In the genomic region with DNA sequence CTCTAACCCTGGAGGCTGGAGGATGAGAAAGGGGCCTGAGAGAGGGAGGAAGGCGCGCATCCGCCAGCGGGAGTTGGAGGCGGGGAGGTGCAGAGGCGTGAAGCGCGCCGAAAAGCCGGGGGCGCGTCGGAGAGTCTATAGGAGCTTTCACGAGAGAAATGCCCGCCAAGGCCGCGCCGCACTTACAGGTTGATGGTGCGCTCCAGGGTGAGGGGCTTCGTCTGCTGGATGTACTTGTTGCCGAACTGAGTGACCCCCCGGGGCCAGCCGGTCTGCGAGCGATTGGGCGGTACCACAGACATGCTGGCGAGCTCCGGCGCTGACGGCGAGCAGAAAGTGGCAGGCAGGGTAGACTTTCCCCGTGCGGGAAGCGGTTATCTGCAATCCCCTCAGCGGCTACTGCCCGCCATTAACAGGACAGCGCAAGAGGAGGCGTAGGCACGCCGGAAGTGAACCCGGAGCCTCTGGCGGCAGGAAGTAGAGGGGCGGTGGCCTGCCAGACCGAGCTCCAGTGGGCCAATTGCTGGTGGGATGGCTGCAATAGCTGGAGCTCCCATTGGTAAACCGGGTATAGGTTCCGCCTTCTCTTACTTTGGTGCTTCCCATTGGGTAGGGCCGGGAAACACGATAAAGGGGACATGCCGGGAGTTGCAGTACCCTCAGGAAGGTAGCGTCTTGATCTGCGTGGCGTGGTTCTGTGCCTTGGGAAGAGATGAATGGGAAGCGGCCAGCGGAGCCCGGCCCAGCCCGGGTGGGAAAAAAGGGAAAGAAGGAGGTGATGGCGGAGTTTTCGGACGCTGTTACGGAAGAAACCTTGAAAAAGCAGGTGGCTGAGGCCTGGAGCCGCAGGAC, we compare ENCODE assay signal across 1 cellular context.
TF ChIP-seq lines count a peak whose summit lies in the region.

A gene (minus strand): TSS at position 432 of the 852 bp plus-strand sequence. CDS start 130 bp downstream, at position 302.
A gene (plus strand): TSS at position 654 of the 852 bp plus-strand sequence. CDS start 59 bp downstream, at position 713.

TF ChIP-seq in HepG2, 621 proteins besides CTCF, POLR2A, EP300 and RAD21 (continued from another document and continues in another):
- no peak for TF ChIP-seq MAZ (IDR thresholded peaks at IDR 0.05; ENCODE audit: borderline replicate concordance, low read depth, low read length)
- peak; percentile 79 for TF ChIP-seq MAZ (CRISPR knock-in tag; IDR thresholded peaks at IDR 0.05; ENCODE audit: low read depth)
- TF ChIP-seq, protein P1, sequence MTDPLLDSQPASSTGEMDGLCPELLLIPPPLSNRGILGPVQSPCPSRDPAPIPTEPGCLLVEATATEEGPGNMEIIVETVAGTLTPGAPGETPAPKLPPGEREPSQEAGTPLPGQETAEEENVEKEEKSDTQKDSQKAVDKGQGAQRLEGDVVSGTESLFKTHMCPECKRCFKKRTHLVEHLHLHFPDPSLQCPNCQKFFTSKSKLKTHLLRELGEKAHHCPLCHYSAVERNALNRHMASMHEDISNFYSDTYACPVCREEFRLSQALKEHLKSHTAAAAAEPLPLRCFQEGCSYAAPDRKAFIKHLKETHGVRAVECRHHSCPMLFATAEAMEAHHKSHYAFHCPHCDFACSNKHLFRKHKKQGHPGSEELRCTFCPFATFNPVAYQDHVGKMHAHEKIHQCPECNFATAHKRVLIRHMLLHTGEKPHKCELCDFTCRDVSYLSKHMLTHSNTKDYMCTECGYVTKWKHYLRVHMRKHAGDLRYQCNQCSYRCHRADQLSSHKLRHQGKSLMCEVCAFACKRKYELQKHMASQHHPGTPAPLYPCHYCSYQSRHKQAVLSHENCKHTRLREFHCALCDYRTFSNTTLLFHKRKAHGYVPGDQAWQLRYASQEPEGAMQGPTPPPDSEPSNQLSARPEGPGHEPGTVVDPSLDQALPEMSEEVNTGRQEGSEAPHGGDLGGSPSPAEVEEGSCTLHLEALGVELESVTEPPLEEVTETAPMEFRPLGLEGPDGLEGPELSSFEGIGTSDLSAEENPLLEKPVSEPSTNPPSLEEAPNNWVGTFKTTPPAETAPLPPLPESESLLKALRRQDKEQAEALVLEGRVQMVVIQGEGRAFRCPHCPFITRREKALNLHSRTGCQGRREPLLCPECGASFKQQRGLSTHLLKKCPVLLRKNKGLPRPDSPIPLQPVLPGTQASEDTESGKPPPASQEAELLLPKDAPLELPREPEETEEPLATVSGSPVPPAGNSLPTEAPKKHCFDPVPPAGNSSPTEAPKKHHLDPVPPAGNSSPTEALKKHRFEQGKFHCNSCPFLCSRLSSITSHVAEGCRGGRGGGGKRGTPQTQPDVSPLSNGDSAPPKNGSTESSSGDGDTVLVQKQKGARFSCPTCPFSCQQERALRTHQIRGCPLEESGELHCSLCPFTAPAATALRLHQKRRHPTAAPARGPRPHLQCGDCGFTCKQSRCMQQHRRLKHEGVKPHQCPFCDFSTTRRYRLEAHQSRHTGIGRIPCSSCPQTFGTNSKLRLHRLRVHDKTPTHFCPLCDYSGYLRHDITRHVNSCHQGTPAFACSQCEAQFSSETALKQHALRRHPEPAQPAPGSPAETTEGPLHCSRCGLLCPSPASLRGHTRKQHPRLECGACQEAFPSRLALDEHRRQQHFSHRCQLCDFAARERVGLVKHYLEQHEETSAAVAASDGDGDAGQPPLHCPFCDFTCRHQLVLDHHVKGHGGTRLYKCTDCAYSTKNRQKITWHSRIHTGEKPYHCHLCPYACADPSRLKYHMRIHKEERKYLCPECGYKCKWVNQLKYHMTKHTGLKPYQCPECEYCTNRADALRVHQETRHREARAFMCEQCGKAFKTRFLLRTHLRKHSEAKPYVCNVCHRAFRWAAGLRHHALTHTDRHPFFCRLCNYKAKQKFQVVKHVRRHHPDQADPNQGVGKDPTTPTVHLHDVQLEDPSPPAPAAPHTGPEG (CRISPR knock-in tag; IDR thresholded peaks at IDR 0.05): peak; percentile 60; the same call in 1 of the 2 replicates
- no peak; the same call in none of the 2 replicates for TF ChIP-seq ZNF790 (CRISPR knock-in tag; IDR thresholded peaks at IDR 0.05; ENCODE audit: borderline replicate concordance)
- TF ChIP-seq ZNF766 (CRISPR knock-in tag; IDR thresholded peaks at IDR 0.05; ENCODE audit: borderline replicate concordance): peak; percentile 77; the same call in 1 of the 2 replicates
- TF ChIP-seq, protein P2, sequence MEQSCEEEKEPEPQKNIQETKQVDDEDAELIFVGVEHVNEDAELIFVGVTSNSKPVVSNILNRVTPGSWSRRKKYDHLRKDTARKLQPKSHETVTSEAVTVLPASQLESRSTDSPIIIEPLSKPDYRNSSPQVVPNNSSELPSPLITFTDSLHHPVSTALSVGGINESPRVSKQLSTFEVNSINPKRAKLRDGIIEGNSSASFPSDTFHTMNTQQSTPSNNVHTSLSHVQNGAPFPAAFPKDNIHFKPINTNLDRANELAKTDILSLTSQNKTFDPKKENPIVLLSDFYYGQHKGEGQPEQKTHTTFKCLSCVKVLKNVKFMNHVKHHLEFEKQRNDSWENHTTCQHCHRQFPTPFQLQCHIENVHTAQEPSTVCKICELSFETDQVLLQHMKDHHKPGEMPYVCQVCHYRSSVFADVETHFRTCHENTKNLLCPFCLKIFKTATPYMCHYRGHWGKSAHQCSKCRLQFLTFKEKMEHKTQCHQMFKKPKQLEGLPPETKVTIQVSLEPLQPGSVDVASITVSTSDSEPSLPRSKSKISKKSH (CRISPR knock-in tag; IDR thresholded peaks at IDR 0.05; ENCODE audit: borderline replicate concordance): no peak
- TF ChIP-seq ZBTB1 (CRISPR knock-in tag; IDR thresholded peaks at IDR 0.05; ENCODE audit: borderline replicate concordance): 0 out of 2 replicates have a peak, but pooled peaks have one; percentile 66
- peak; percentile 66 for TF ChIP-seq ZNF350 (CRISPR knock-in tag; IDR thresholded peaks at IDR 0.05; ENCODE audit: borderline replicate concordance, low read depth)
- TF ChIP-seq, protein P3, sequence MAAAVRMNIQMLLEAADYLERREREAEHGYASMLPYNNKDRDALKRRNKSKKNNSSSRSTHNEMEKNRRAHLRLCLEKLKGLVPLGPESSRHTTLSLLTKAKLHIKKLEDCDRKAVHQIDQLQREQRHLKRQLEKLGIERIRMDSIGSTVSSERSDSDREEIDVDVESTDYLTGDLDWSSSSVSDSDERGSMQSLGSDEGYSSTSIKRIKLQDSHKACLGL (CRISPR knock-in tag; IDR thresholded peaks at IDR 0.05): peak; percentile 83; the same call in 1 of the 2 replicates
- no peak for TF ChIP-seq PTBP1 (IDR thresholded peaks at IDR 0.05; ENCODE audit: low read depth, low read length, poor library complexity, severe bottlenecking)
- TF ChIP-seq POLR2AphosphoS2 (IDR thresholded peaks at IDR 0.05; ENCODE audit: low read depth, low read length): peak; percentile 91
- TF ChIP-seq, protein P4, sequence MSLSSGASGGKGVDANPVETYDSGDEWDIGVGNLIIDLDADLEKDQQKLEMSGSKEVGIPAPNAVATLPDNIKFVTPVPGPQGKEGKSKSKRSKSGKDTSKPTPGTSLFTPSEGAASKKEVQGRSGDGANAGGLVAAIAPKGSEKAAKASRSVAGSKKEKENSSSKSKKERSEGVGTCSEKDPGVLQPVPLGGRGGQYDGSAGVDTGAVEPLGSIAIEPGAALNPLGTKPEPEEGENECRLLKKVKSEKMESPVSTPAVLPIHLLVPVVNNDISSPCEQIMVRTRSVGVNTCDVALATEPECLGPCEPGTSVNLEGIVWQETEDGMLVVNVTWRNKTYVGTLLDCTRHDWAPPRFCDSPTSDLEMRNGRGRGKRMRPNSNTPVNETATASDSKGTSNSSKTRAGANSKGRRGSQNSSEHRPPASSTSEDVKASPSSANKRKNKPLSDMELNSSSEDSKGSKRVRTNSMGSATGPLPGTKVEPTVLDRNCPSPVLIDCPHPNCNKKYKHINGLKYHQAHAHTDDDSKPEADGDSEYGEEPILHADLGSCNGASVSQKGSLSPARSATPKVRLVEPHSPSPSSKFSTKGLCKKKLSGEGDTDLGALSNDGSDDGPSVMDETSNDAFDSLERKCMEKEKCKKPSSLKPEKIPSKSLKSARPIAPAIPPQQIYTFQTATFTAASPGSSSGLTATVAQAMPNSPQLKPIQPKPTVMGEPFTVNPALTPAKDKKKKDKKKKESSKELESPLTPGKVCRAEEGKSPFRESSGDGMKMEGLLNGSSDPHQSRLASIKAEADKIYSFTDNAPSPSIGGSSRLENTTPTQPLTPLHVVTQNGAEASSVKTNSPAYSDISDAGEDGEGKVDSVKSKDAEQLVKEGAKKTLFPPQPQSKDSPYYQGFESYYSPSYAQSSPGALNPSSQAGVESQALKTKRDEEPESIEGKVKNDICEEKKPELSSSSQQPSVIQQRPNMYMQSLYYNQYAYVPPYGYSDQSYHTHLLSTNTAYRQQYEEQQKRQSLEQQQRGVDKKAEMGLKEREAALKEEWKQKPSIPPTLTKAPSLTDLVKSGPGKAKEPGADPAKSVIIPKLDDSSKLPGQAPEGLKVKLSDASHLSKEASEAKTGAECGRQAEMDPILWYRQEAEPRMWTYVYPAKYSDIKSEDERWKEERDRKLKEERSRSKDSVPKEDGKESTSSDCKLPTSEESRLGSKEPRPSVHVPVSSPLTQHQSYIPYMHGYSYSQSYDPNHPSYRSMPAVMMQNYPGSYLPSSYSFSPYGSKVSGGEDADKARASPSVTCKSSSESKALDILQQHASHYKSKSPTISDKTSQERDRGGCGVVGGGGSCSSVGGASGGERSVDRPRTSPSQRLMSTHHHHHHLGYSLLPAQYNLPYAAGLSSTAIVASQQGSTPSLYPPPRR (CRISPR knock-in tag; IDR thresholded peaks at IDR 0.05; ENCODE audit: borderline replicate concordance): 0 out of 2 replicates have a peak, but pooled peaks have one; percentile 32
- TF ChIP-seq, protein P5, sequence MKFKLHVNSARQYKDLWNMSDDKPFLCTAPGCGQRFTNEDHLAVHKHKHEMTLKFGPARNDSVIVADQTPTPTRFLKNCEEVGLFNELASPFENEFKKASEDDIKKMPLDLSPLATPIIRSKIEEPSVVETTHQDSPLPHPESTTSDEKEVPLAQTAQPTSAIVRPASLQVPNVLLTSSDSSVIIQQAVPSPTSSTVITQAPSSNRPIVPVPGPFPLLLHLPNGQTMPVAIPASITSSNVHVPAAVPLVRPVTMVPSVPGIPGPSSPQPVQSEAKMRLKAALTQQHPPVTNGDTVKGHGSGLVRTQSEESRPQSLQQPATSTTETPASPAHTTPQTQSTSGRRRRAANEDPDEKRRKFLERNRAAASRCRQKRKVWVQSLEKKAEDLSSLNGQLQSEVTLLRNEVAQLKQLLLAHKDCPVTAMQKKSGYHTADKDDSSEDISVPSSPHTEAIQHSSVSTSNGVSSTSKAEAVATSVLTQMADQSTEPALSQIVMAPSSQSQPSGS (CRISPR knock-in tag; IDR thresholded peaks at IDR 0.05): peak; percentile 61; the same call in 1 of the 2 replicates
- no peak for TF ChIP-seq HOXA9 (CRISPR knock-in tag; IDR thresholded peaks at IDR 0.05; ENCODE audit: borderline replicate concordance)
- TF ChIP-seq STAG1 (CRISPR knock-in tag; IDR thresholded peaks at IDR 0.05): no peak
- TF ChIP-seq ETV6 (CRISPR knock-in tag; conservative IDR thresholded peaks at IDR 0.05): no peak; the same call in 1 of the 2 replicates
- TF ChIP-seq, protein P6, sequence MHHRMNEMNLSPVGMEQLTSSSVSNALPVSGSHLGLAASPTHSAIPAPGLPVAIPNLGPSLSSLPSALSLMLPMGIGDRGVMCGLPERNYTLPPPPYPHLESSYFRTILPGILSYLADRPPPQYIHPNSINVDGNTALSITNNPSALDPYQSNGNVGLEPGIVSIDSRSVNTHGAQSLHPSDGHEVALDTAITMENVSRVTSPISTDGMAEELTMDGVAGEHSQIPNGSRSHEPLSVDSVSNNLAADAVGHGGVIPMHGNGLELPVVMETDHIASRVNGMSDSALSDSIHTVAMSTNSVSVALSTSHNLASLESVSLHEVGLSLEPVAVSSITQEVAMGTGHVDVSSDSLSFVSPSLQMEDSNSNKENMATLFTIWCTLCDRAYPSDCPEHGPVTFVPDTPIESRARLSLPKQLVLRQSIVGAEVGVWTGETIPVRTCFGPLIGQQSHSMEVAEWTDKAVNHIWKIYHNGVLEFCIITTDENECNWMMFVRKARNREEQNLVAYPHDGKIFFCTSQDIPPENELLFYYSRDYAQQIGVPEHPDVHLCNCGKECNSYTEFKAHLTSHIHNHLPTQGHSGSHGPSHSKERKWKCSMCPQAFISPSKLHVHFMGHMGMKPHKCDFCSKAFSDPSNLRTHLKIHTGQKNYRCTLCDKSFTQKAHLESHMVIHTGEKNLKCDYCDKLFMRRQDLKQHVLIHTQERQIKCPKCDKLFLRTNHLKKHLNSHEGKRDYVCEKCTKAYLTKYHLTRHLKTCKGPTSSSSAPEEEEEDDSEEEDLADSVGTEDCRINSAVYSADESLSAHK (CRISPR knock-in tag; IDR thresholded peaks at IDR 0.05; ENCODE audit: borderline replicate concordance): no peak
- TF ChIP-seq, protein P7, sequence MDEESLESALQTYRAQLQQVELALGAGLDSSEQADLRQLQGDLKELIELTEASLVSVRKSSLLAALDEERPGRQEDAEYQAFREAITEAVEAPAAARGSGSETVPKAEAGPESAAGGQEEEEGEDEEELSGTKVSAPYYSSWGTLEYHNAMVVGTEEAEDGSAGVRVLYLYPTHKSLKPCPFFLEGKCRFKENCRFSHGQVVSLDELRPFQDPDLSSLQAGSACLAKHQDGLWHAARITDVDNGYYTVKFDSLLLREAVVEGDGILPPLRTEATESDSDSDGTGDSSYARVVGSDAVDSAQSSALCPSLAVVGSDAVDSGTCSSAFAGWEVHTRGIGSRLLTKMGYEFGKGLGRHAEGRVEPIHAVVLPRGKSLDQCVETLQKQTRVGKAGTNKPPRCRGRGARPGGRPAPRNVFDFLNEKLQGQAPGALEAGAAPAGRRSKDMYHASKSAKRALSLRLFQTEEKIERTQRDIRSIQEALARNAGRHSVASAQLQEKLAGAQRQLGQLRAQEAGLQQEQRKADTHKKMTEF (CRISPR knock-in tag; IDR thresholded peaks at IDR 0.05): peak; percentile 55; the same call in 1 of the 2 replicates
- no peak for TF ChIP-seq U2AF2 (IDR thresholded peaks at IDR 0.05; ENCODE audit: low read depth, low read length)
- TF ChIP-seq, protein P8, sequence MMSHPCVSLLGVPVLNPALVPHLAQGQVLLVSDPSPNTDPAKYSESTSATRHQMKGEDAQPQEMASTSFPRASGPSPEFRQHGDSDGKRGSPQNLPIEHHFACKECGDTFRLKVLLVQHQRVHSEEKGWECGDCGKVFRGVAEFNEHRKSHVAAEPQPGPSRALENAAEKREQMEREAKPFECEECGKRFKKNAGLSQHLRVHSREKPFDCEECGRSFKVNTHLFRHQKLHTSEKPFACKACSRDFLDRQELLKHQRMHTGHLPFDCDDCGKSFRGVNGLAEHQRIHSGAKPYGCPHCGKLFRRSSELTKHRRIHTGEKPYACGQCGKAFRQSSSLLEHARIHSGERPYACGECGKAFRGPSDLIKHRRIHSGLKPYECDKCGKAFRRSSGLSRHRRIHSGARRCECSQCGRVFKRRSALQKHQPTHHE (CRISPR knock-in tag; IDR thresholded peaks at IDR 0.05; ENCODE audit: borderline replicate concordance): peak; percentile 94
- no peak for TF ChIP-seq ZNF33A (CRISPR knock-in tag; IDR thresholded peaks at IDR 0.05; ENCODE audit: borderline replicate concordance)
- TF ChIP-seq ZNF781 (CRISPR knock-in tag; IDR thresholded peaks at IDR 0.05; ENCODE audit: borderline replicate concordance, not compliant biosample characterization): peak; percentile 67
